In the genomic region with DNA sequence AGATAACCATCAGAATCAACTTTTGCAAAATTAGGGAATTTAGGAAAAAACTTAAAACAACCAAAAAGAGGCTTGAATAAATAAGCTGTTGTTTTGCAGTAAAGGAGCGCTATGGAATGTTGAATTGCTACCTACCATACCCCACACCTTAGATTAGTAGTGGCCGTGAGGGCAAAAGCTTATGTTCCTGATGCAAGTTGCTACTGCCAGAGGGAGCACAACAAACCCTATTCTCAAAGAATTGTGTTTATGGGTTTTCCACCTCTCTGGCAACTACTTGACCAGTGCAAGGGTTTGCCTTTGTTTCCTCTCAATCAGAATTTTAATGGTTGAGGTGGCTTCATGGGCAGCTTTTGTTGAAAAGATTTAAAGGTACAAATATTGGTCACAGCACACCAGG, we compare ENCODE assay signal across 31 cellular contexts.
"Had no signal": no experiment of that assay in that cellular context is flagged by ENCODE, and none has a peak within 500 bp of the region (broad histone marks: within the 10 kb centered on the region; RNA-seq: fewer than 3 reads in every experiment).

No MANE protein-coding gene starts in this region.

- H3K27ac ChIP-seq: brain microvascular endothelial cell, esophagus muscularis mucosa, foreskin keratinocyte, gastrocnemius medialis, heart left ventricle had no signal

- H3K27me3 ChIP-seq: brain microvascular endothelial cell, esophagus muscularis mucosa, foreskin keratinocyte, gastrocnemius medialis had no signal

- H3K4me1 ChIP-seq: esophagus muscularis mucosa, foreskin keratinocyte, gastrocnemius medialis, heart left ventricle had no signal

- H3K27me3 Mint-ChIP-seq: activated CD4-positive, alpha-beta memory T cell treated with anti-CD3 and anti-CD28 coated beads, Interleukin-2, amount 10 ng/mL, durations not matched to agents 7 days and 5 days; activated CD4-positive, alpha-beta T cell treated with anti-CD3 and anti-CD28 coated beads, Interleukin-2, amount 10 ng/mL, durations not matched to agents 7 days and 5 days; activated naive CD8-positive, alpha-beta T cell; activated T-helper 17 cell treated with anti-CD3 and anti-CD28 coated beads, Interleukin-2, amount 50 U/mL, for 72 hours; central memory CD8-positive, alpha-beta T cell; effector memory CD8-positive, alpha-beta T cell; T-helper 17 cell had no signal

- H3K4me3 Mint-ChIP-seq: activated CD4-positive, alpha-beta memory T cell treated with anti-CD3 and anti-CD28 coated beads, Interleukin-2, amount 10 ng/mL, durations not matched to agents 7 days and 5 days; activated CD4-positive, alpha-beta T cell treated with anti-CD3 and anti-CD28 coated beads, Interleukin-2, amount 10 ng/mL, durations not matched to agents 7 days and 5 days; activated naive CD8-positive, alpha-beta T cell; activated T-cell treated with anti-CD3 and anti-CD28 coated beads, Interleukin-2, amount 50 U/mL, for 4 hours; activated T-helper 17 cell treated with anti-CD3 and anti-CD28 coated beads, Interleukin-2, amount 50 U/mL, for 72 hours; central memory CD8-positive, alpha-beta T cell; effector memory CD8-positive, alpha-beta T cell; T-helper 17 cell; T-helper 2 cell treated with Interferon-gamma antibody and Interleukin-4, amounts not matched to agents 5 μg/mL and 100 μg/mL, for 36 hours had no signal

- H3K4me3 ChIP-seq: esophagus muscularis mucosa, gastrocnemius medialis, heart left ventricle had no signal

- H3K36me3 ChIP-seq: brain microvascular endothelial cell, esophagus muscularis mucosa, gastrocnemius medialis, heart left ventricle had no signal

- H3K27ac Mint-ChIP-seq: activated CD4-positive, alpha-beta memory T cell treated with anti-CD3 and anti-CD28 coated beads, Interleukin-2, amount 10 ng/mL, durations not matched to agents 7 days and 5 days; activated CD4-positive, alpha-beta T cell treated with anti-CD3 and anti-CD28 coated beads, Interleukin-2, amount 10 ng/mL, durations not matched to agents 7 days and 5 days; activated naive CD8-positive, alpha-beta T cell; activated T-helper 17 cell treated with anti-CD3 and anti-CD28 coated beads, Interleukin-2, amount 50 U/mL, for 72 hours; effector memory CD8-positive, alpha-beta T cell; T-helper 17 cell; T-helper 2 cell treated with Interferon-gamma antibody and Interleukin-4, amounts not matched to agents 5 μg/mL and 100 μg/mL, for 36 hours had no signal

- DNase-seq: activated CD4-positive, alpha-beta memory T cell treated with anti-CD3 and anti-CD28 coated beads, Interleukin-2, amount 10 ng/mL, durations not matched to agents 7 days and 5 days; activated CD4-positive, alpha-beta T cell treated with anti-CD3 and anti-CD28 coated beads for 1 hour; activated CD4-positive, alpha-beta T cell treated with anti-CD3 and anti-CD28 coated beads for 4 hours; activated CD4-positive, alpha-beta T cell treated with anti-CD3 and anti-CD28 coated beads, Interleukin-2, amount 10 ng/mL, durations not matched to agents 7 days and 5 days; activated CD4-positive, alpha-beta T cell treated with anti-CD3 and anti-CD28 coated beads, Interleukin-2, amount 50 U/mL, for 4 hours; activated CD8-positive, alpha-beta memory T cell treated with anti-CD3 and anti-CD28 coated beads, Interleukin-2, amount 50 U/mL, for 48 hours; activated effector memory CD4-positive, alpha-beta T cell treated with Interleukin-2 at 50 U/mL for 16 hours; activated gamma-delta T cell treated with Interleukin-2 at 50 U/mL for 16 hours; activated naive CD4-positive, alpha-beta T cell treated with anti-CD3 and anti-CD28 coated beads, Interleukin-2, amount 50 U/mL, for 16 hours; activated naive CD4-positive, alpha-beta T cell treated with Interleukin-2 at 50 U/mL for 16 hours; activated T-cell treated with anti-CD3 and anti-CD28 coated beads, Interleukin-2, amount 50 U/mL, for 4 hours; amniotic stem cell; anterior cingulate cortex; brain microvascular endothelial cell; cortex of kidney; dermis blood vessel endothelial cell; effector CD4-positive, alpha-beta T cell; effector memory CD8-positive, alpha-beta T cell; erythroblast; foreskin keratinocyte; gastrocnemius medialis; glutamatergic neuron; heart left ventricle; T-helper 1 cell; T-helper 17 cell; T1000 had no signal

- ATAC-seq: activated T-cell treated with anti-CD3 and anti-CD28 coated beads, Interleukin-2, amount 50 U/mL, for 4 hours; activated T-helper 17 cell treated with anti-CD3 and anti-CD28 coated beads, Interleukin-2, amount 50 U/mL, for 72 hours; effector memory CD8-positive, alpha-beta T cell; foreskin keratinocyte; gastrocnemius medialis; heart left ventricle; T-helper 17 cell had no signal

- H3K4me1 Mint-ChIP-seq: activated CD4-positive, alpha-beta memory T cell treated with anti-CD3 and anti-CD28 coated beads, Interleukin-2, amount 10 ng/mL, durations not matched to agents 7 days and 5 days; activated CD4-positive, alpha-beta T cell treated with anti-CD3 and anti-CD28 coated beads, Interleukin-2, amount 10 ng/mL, durations not matched to agents 7 days and 5 days; activated T-helper 17 cell treated with anti-CD3 and anti-CD28 coated beads, Interleukin-2, amount 50 U/mL, for 72 hours; central memory CD8-positive, alpha-beta T cell; T-helper 17 cell had no signal

- H3K9me3 Mint-ChIP-seq: effector memory CD8-positive, alpha-beta T cell had no signal

- H3K9me3 ChIP-seq: gastrocnemius medialis had no signal
